ENCODE assay signal across 12 cellular contexts in the genomic region with DNA sequence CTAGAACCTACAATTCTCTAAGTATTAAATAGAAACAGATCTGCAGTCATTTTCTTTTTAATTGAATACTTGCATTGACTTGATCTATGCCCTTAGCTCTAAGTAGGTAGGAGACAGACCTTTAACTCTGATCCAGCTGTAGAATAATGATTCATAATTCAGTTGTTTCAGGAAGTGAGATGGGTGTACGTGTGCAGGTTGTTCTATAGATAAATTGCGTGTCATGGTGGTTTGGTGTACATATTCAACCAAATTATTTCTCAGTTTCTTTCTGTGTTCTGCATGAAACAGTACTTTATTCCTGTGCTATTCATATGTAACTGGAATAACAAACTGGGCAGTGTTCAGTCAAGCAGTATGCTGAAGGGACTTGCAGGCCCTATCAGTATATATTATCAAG. TPM values are rescaled to one million over a fixed set of nuclear protein-coding genes. Genes with fewer than 3 reads are reported as not detected.
A peak's percentile ranks its signal among the peaks of the same experiment; 100 is the strongest.
DNase-seq lines count a peak whose midpoint lies in the region; ATAC-seq, FAIRE-seq and TF ChIP-seq lines count a peak whose summit lies in the region.
"Had no signal": no experiment of that assay in that cellular context is flagged by ENCODE, and none has a peak within 500 bp of the region (broad histone marks: within the 10 kb centered on the region; RNA-seq: fewer than 3 reads in every experiment).

No MANE protein-coding gene starts in this region.

- no peaks in the 10 kb centered on the region for H4K20me1 ChIP-seq in PC-3 (ENCODE audit: low read length)
- H4K20me1 ChIP-seq: BLaER1 treated with 17β-estradiol and CSF1 and Interleukin-3, amounts not matched to agents 10 nM and 100 nM had no signal

- H2AFZ ChIP-seq in PC-3 (ENCODE audit: low read length) = no peak overlapping the region

- peak overlapping the region; percentile 9; the same call in 1 of the 2 replicates for H3K4me3 ChIP-seq in GM12865 (ENCODE audit: low read depth, low read length)
- H3K4me3 ChIP-seq in PC-3 (ENCODE audit: low read length) = no peak overlapping the region
- no peak overlapping the region for H3K4me3 ChIP-seq in stomach
- H3K4me3 ChIP-seq: BLaER1 treated with 17β-estradiol and CSF1 and Interleukin-3, amounts not matched to agents 10 nM and 100 nM had no signal

- no peak for TF ChIP-seq POLR2A in stomach (IDR thresholded peaks at IDR 0.05)

- no TSS peak for BruUV-seq in PC-3 (replicated peaks; lab: Mats Ljungman, UMichigan)

- no peaks in the 10 kb centered on the region for H3K4me1 ChIP-seq in PC-3 (ENCODE audit: insufficient read depth, low read length)
- H3K4me1 ChIP-seq in stomach = peaks cover 0 to 8% (median 0%) of the 10 kb centered on the region in 4 donors

- H3K27ac ChIP-seq in PC-3 (ENCODE audit: low read length) (no peak overlapping the region), stomach (no peak overlapping the region)
- H3K27ac ChIP-seq: BLaER1 treated with 17β-estradiol and CSF1 and Interleukin-3, amounts not matched to agents 10 nM and 100 nM had no signal

- DNase-seq in GM12865 (ENCODE audit: low read depth) (peak; percentile 39), NCI-H1048 (lab: John Stamatoyannopoulos, UW) (no peak), urothelium cell line (ENCODE audit: low spot score) (no peak), PC-3 (no peak), stomach (no peak)
- DNase-seq: NCI-H1092 treated with DMSO at 0.1 percent for 48 hours; stimulated activated CD4-positive, alpha-beta T cell treated with anti-CD3 and anti-CD28 coated beads, Interleukin-1b, Interleukin-23, amount 100 ng/mL, for 48 hours; T-helper 9 cell had no signal

- TF ChIP-seq EP300 in stomach (IDR thresholded peaks at IDR 0.05) = no peak

- TF ChIP-seq CTCF in GM12865 (IDR thresholded peaks at IDR 0.05; ENCODE audit: insufficient read depth, low read depth, low read length, missing control alignments) (no peak), PC-3 (conservative IDR thresholded peaks at IDR 0.05; ENCODE audit: low read depth, low read length) (no peak), stomach (IDR thresholded peaks at IDR 0.05) (no peak)

- H3K27me3 ChIP-seq in PC-3 (ENCODE audit: low read length) = no peaks in the 10 kb centered on the region
- no peaks in the 10 kb centered on the region for H3K27me3 ChIP-seq in stomach
- H3K27me3 ChIP-seq: BLaER1 treated with 17β-estradiol and CSF1 and Interleukin-3, amounts not matched to agents 10 nM and 100 nM had no signal

- ATAC-seq in GM19043 (IDR thresholded peaks at IDR 0.05; ENCODE audit: low read depth, unreplicated experiment) (peak; percentile 37), HG02759 (IDR thresholded peaks at IDR 0.05; ENCODE audit: unreplicated experiment) (peak; percentile 45), HG03521 (IDR thresholded peaks at IDR 0.05; ENCODE audit: unreplicated experiment) (peak; percentile 51), PC-3 (no peak)

- no peaks in the 10 kb centered on the region; the same call in 1 of the 2 replicates for H3K36me3 ChIP-seq in PC-3 (ENCODE audit: low read depth, low read length)
- peaks cover 0 to 26% (median 0%) of the 10 kb centered on the region in 4 donors for H3K36me3 ChIP-seq in stomach

- WGBS in stomach, 5 donors = 72 to 89% (median 82%) methylated on average over 2 of the region's 2 CpGs

- H3K4me2 ChIP-seq in PC-3 (ENCODE audit: low read length) = no peak overlapping the region
- H3K4me2 ChIP-seq: BLaER1 treated with 17β-estradiol and CSF1 and Interleukin-3, amounts not matched to agents 10 nM and 100 nM had no signal

- H3K79me2 ChIP-seq in PC-3 (ENCODE audit: low read length) = no peaks in the 10 kb centered on the region

- H3F3A ChIP-seq in PC-3 (ENCODE audit: low read length, unreplicated experiment) = no peaks in the 10 kb centered on the region

- POLR2A ChIA-PET in PC-3 (lab: Charles Lee; ENCODE audit: unreplicated experiment) = no interaction called here

- H3K9me2 ChIP-seq in PC-3 (replicated peaks; ENCODE audit: low read length) = no peaks in the 10 kb centered on the region

- no peak overlapping the region for H3K9ac ChIP-seq in PC-3 (ENCODE audit: low read length)
- H3K9ac ChIP-seq: BLaER1 treated with 17β-estradiol and CSF1 and Interleukin-3, amounts not matched to agents 10 nM and 100 nM had no signal

- FAIRE-seq in urothelium cell line (lab: Jason Lieb, UNC) = no peak

- intact Hi-C loops in PC-3 (cut with micrococcal nuclease) = no loop called here
- intact Hi-C loops in stomach (cut with DNase I; ENCODE audit: low total_unique reads) = no loop called here

- CTCF ChIA-PET in PC-3 (lab: Charles Lee) = no interaction called here

- H3K9me3 ChIP-seq in PC-3 (ENCODE audit: low read length) (no peaks in the 10 kb centered on the region), stomach (peaks cover 0 to 12% (median 10%) of the 10 kb centered on the region in 4 donors)

RNA-seq across cellular contexts. Expression of a gene that starts 34.3 kb away (rescaled TPM):
- 0.26 and 0.69 TPM in 2 replicates for total RNA-seq in PC-3 (2014; rRNA removed)
- 10 to 100 TPM in 1 of 5 donors, 1 to 10 TPM in 2, under 1 TPM in 1, not detected in 1; 0.89 to 10.5 (median 3.5) TPM for total RNA-seq in stomach
- under 1 TPM; under 0.01 to 0.62 (median 0.23) TPM for polyA plus RNA-seq in stomach
